Comparison of ENCODE assay signal across 20 cellular contexts in genomic region chr19:842802-843179, GRCh38. TPM values are rescaled to one million over a fixed set of nuclear protein-coding genes. Genes with fewer than 3 reads are reported as not detected.
"Had no signal": no experiment of that assay in that cellular context is flagged by ENCODE, and none has a peak within 500 bp of the region (broad histone marks: within the 10 kb centered on the region; RNA-seq: fewer than 3 reads in every experiment).

No MANE protein-coding gene starts in this region.

RNA-seq across cellular contexts. Expression of gene PRTN3, which starts 2.0 kb away (rescaled TPM):
- total RNA-seq: dermis microvascular lymphatic vessel endothelial cell; esophagus squamous epithelium; heart right ventricle; kidney epithelial cell; left cardiac atrium; lung microvascular endothelial cell; mesothelial cell of epicardium; mucosa of descending colon; natural killer cell treated with Interleukin-12 subunit alpha and Interleukin-12 subunit beta and Interleukin-15 and Interleukin-18, amount 100 ng/mL, for 72 hours; occipital lobe; renal cortical epithelial cell; right cardiac atrium; sigmoid colon; subcutaneous adipose tissue; thyroid gland; ureter; vagina had no signal
- polyA plus RNA-seq: ovary, right cardiac atrium, sigmoid colon had no signal

RNA-seq across cellular contexts. Expression of gene ELANE, which starts 9.3 kb away (rescaled TPM):
- total RNA-seq: dermis microvascular lymphatic vessel endothelial cell; lung microvascular endothelial cell; mesothelial cell of epicardium; natural killer cell treated with Interleukin-12 subunit alpha and Interleukin-12 subunit beta and Interleukin-15 and Interleukin-18, amount 100 ng/mL, for 72 hours; occipital lobe; renal cortical epithelial cell; vagina had no signal

RNA-seq across cellular contexts. Expression of gene AZU1, which starts 15.2 kb away (rescaled TPM):
- total RNA-seq: dermis microvascular lymphatic vessel endothelial cell, esophagus squamous epithelium, kidney epithelial cell, lung microvascular endothelial cell, renal cortical epithelial cell, right cardiac atrium, thyroid gland, ureter, vagina had no signal
- polyA plus RNA-seq: psoas muscle had no signal

RNA-seq across cellular contexts. Expression of gene PLPPR3, which starts 21.0 kb away (rescaled TPM):
- total RNA-seq: esophagus squamous epithelium; heart right ventricle; lower leg skin; natural killer cell treated with Interleukin-12 subunit alpha and Interleukin-12 subunit beta and Interleukin-15 and Interleukin-18, amount 100 ng/mL, for 72 hours; psoas muscle; right cardiac atrium; sigmoid colon; subcutaneous adipose tissue; thyroid gland; ureter; vagina had no signal
- polyA plus RNA-seq: heart right ventricle, psoas muscle had no signal
